Comparison of ENCODE assay signal across 8 cellular contexts in genomic region chr13:50801087-50801931, GRCh38.
A peak's percentile ranks its signal among the peaks of the same experiment; 100 is the strongest.
DNase-seq lines count a peak whose midpoint lies in the region; ATAC-seq, FAIRE-seq and TF ChIP-seq lines count a peak whose summit lies in the region.

No MANE protein-coding gene starts in this region.

- H3K36me3 ChIP-seq in brain microvascular endothelial cell (replicated peaks) (no peaks in the 10 kb centered on the region), iPS-20b (ENCODE audit: insufficient read depth, low read depth, low read length) (no peaks in the 10 kb centered on the region)

- peaks cover 9% of the 10 kb centered on the region; the same call in 1 of the 2 replicates for H3K4me1 ChIP-seq in iPS-20b (ENCODE audit: insufficient read depth, low read length)

- H3K27me3 ChIP-seq in brain microvascular endothelial cell (replicated peaks) (no peaks in the 10 kb centered on the region), iPS-20b (ENCODE audit: insufficient read depth, low read length) (no peaks in the 10 kb centered on the region)

- TF ChIP-seq CTCF in brain microvascular endothelial cell (IDR thresholded peaks at IDR 0.05; ENCODE audit: low read depth, low read length, missing control alignments): peak; percentile 84

- in situ Hi-C loops in brain microvascular endothelial cell (cut with HindIII; ENCODE audit: low pct_ligation_motif_present, low sequenced_read_pairs): no loop called here

- H3K27ac ChIP-seq in brain microvascular endothelial cell (no peak overlapping the region), iPS-20b (ENCODE audit: low read length) (no peak overlapping the region)

- no peak overlapping the region for H3K4me3 ChIP-seq in brain microvascular endothelial cell (ENCODE audit: low read depth, low read length)
- H3K4me3 ChIP-seq in iPS-20b (ENCODE audit: low read length): peak overlapping the region; percentile 53

- no peak overlapping the region for H3K9ac ChIP-seq in iPS-20b (ENCODE audit: low read depth, low read length)

- peak; percentile 84 for ATAC-seq in HG02938 (IDR thresholded peaks at IDR 0.05; ENCODE audit: unreplicated experiment)

- H3K9me3 ChIP-seq in iPS-20b (ENCODE audit: insufficient read depth, low read depth, low read length): peaks cover 4% of the 10 kb centered on the region

- peak; percentile 87 for FAIRE-seq in TTC549 (lab: Jason Lieb, UNC)

- DNase-seq in activated gamma-delta T cell treated with Interleukin-2 at 50 U/mL for 16 hours: peak; percentile 62
- no peak for DNase-seq in activated gamma-delta T cell (lab: John Stamatoyannopoulos, UW)
- DNase-seq in NCI-H1694 (lab: John Stamatoyannopoulos, UW): peak; percentile 64
- peak; percentile 71 for DNase-seq in brain microvascular endothelial cell
- peak; percentile 38 for DNase-seq in stimulated activated CD4-positive, alpha-beta T cell treated with anti-CD3 and anti-CD28 coated beads, Interleukin-12 subunit alpha, Interleukin-12 subunit beta, amount 100 ng/mL, for 4 hours
